23 cellular contexts compared by ENCODE assay signal in the genomic region with DNA sequence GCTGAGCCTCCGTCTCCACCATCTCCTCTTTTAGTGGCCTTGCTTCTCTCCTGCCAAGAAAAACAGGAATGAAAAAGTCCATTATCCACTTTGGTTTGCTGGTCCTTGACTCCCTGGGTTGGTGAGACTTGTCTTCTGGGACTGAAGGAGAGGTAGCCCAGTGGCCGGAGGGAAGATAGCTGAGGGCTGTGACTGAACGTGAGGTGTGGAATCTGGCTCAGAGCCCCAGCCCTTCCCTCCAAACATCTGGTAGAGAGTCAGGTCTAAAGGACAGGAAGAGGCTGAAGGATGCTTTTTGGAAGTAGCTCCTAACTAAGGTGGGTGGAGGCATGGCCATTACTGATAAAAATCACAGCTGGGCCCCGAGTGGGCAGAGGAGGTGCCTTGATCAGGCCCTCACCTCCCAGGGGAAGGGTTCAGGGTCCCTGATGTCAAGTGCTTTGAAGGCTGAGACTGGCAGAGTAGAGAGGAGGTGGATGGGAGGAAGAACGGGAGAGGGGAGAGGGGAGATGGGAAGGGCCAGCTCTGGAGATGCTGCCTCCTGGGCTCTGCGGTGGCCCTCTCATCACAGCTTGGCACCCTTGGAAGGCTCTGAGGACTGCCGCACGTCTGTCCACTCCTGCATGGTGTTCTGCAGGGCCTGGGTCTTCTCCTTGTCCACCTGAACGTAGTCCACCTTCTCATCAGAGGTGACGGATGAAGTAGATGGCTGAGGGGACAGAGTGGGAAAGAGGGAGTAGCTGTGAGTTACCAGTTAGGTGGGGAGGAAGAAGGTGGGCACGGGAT. TPM values are rescaled to one million over a fixed set of nuclear protein-coding genes. Genes with fewer than 3 reads are reported as not detected.
A peak's percentile ranks its signal among the peaks of the same experiment; 100 is the strongest.
DNase-seq lines count a peak whose midpoint lies in the region; ATAC-seq and TF ChIP-seq lines count a peak whose summit lies in the region.
"Had no signal": no experiment of that assay in that cellular context is flagged by ENCODE, and none has a peak within 500 bp of the region (broad histone marks: within the 10 kb centered on the region; RNA-seq: fewer than 3 reads in every experiment).

No MANE protein-coding gene starts in this region.

- H3K36me3 Mint-ChIP-seq in activated T-cell treated with anti-CD3 and anti-CD28 coated beads, Interleukin-2, amount 50 U/mL, for 24 hours (ENCODE audit: low read depth), result peaks cover 35% of the 10 kb centered on the region
- no peaks in the 10 kb centered on the region for H3K36me3 Mint-ChIP-seq in activated T-helper 17 cell treated with anti-CD3 and anti-CD28 coated beads, Interleukin-2, amount 50 U/mL, for 72 hours (ENCODE audit: low read depth)
- peaks cover 32% of the 10 kb centered on the region for H3K36me3 Mint-ChIP-seq in memory B cell
- H3K36me3 Mint-ChIP-seq in type B pancreatic cell, result peaks cover 31% of the 10 kb centered on the region
- H3K36me3 Mint-ChIP-seq in activated T-helper 1 cell treated with anti-CD3 and anti-CD28 coated beads, Interleukin-12 subunit alpha, Interleukin-12 subunit beta, Interleukin-2, Interleukin-4 antibody, amounts not matched to agents 30 ng/mL and 10 ng/mL and 1 ng/mL, durations not matched to agents 14 hours and 24 hours and 36 hours (ENCODE audit: low read depth), result peaks cover 51% of the 10 kb centered on the region

- TF ChIP-seq POLR2A in sigmoid colon (IDR thresholded peaks at IDR 0.05), result no peak

- H3K27me3 Mint-ChIP-seq in activated T-cell treated with anti-CD3 and anti-CD28 coated beads, Interleukin-2, amount 50 U/mL, for 24 hours, result no peaks in the 10 kb centered on the region
- no peaks in the 10 kb centered on the region for H3K27me3 Mint-ChIP-seq in activated T-helper 17 cell treated with anti-CD3 and anti-CD28 coated beads, Interleukin-2, amount 50 U/mL, for 72 hours
- no peaks in the 10 kb centered on the region for H3K27me3 Mint-ChIP-seq in memory B cell
- H3K27me3 Mint-ChIP-seq in type B pancreatic cell, result no peaks in the 10 kb centered on the region
- H3K27me3 Mint-ChIP-seq in activated T-helper 1 cell treated with anti-CD3 and anti-CD28 coated beads, Interleukin-12 subunit alpha, Interleukin-12 subunit beta, Interleukin-2, Interleukin-4 antibody, amounts not matched to agents 30 ng/mL and 10 ng/mL and 1 ng/mL, durations not matched to agents 14 hours and 24 hours and 36 hours (ENCODE audit: insufficient read depth), result no peaks in the 10 kb centered on the region
- H3K27me3 Mint-ChIP-seq: B cell had no signal

- intact Hi-C loops in activated T-helper 1 cell treated with anti-CD3 and anti-CD28 coated beads, Interleukin-12 subunit alpha, Interleukin-12 subunit beta, Interleukin-2, Interleukin-4 antibody, amounts not matched to agents 30 ng/mL and 10 ng/mL and 1 ng/mL, durations not matched to agents 14 hours and 24 hours and 36 hours (cut with micrococcal nuclease), result no loop called here
- intact Hi-C loops in sigmoid colon (cut with DNase I), result no loop called here

- TF ChIP-seq CTCF in type B pancreatic cell (conservative IDR thresholded peaks at IDR 0.05), result no peak
- no peak for TF ChIP-seq CTCF in sigmoid colon (IDR thresholded peaks at IDR 0.05)

- peaks cover 16% of the 10 kb centered on the region for H3K4me1 Mint-ChIP-seq in activated T-cell treated with anti-CD3 and anti-CD28 coated beads, Interleukin-2, amount 50 U/mL, for 24 hours (ENCODE audit: low read depth)
- H3K4me1 Mint-ChIP-seq in activated T-helper 17 cell treated with anti-CD3 and anti-CD28 coated beads, Interleukin-2, amount 50 U/mL, for 72 hours, result no peaks in the 10 kb centered on the region
- H3K4me1 Mint-ChIP-seq in memory B cell (peaks cover 13% of the 10 kb centered on the region), type B pancreatic cell (ENCODE audit: unreplicated experiment) (no peaks in the 10 kb centered on the region)
- peaks cover 27% of the 10 kb centered on the region for H3K4me1 Mint-ChIP-seq in activated T-helper 1 cell treated with anti-CD3 and anti-CD28 coated beads, Interleukin-12 subunit alpha, Interleukin-12 subunit beta, Interleukin-2, Interleukin-4 antibody, amounts not matched to agents 30 ng/mL and 10 ng/mL and 1 ng/mL, durations not matched to agents 14 hours and 24 hours and 36 hours (ENCODE audit: low read depth)

- WGBS in sigmoid colon, 2 donors, result 93% methylated on average over 11 of the region's 11 CpGs

- H3K4me1 ChIP-seq in sigmoid colon, result no peaks in the 10 kb centered on the region
- H3K4me1 ChIP-seq: gastrocnemius medialis, thyroid gland had no signal

- H3K9me3 ChIP-seq in sigmoid colon, result no peaks in the 10 kb centered on the region
- H3K9me3 ChIP-seq: gastrocnemius medialis, thyroid gland had no signal

- H3K9me3 Mint-ChIP-seq in activated T-cell treated with anti-CD3 and anti-CD28 coated beads, Interleukin-2, amount 50 U/mL, for 24 hours, result no peaks in the 10 kb centered on the region
- H3K9me3 Mint-ChIP-seq in activated T-helper 17 cell treated with anti-CD3 and anti-CD28 coated beads, Interleukin-2, amount 50 U/mL, for 72 hours, result no peaks in the 10 kb centered on the region
- H3K9me3 Mint-ChIP-seq in memory B cell, result no peaks in the 10 kb centered on the region
- H3K9me3 Mint-ChIP-seq in type B pancreatic cell, result no peaks in the 10 kb centered on the region
- H3K9me3 Mint-ChIP-seq in activated T-helper 1 cell treated with anti-CD3 and anti-CD28 coated beads, Interleukin-12 subunit alpha, Interleukin-12 subunit beta, Interleukin-2, Interleukin-4 antibody, amounts not matched to agents 30 ng/mL and 10 ng/mL and 1 ng/mL, durations not matched to agents 14 hours and 24 hours and 36 hours, result no peaks in the 10 kb centered on the region

- DNase-seq in activated T-cell treated with anti-CD3 and anti-CD28 coated beads, Interleukin-2, amount 50 U/mL, for 24 hours, result no peak
- DNase-seq in activated T-cell treated with anti-CD3 and anti-CD28 coated beads for 4 hours (no peak), memory B cell (ENCODE audit: low spot score in 2 of 2) (no peak), type B pancreatic cell (ENCODE audit: extremely low spot score, unreplicated experiment) (peak; percentile 53), sigmoid colon (no peak)
- DNase-seq in activated T-helper 1 cell treated with anti-CD3 and anti-CD28 coated beads, Interleukin-12 subunit alpha, Interleukin-12 subunit beta, Interleukin-2, Interleukin-4 antibody, amounts not matched to agents 30 ng/mL and 10 ng/mL and 1 ng/mL, durations not matched to agents 14 hours and 24 hours and 36 hours (ENCODE audit: low spot score), result no peak
- DNase-seq: activated gamma-delta T cell; DMS53; gastrocnemius medialis; IMR-90; left colon; NCI-H1105; NCI-H1930; NCI-H524 treated with DMSO at 0.1 percent for 48 hours; PC-9; Right ventricle myocardium superior; stimulated activated naive CD8-positive, alpha-beta T cell treated with anti-CD3 and anti-CD28 coated beads, Interleukin-15, Interleukin-2, amounts not matched to agents 100 U/mL and 50 U/mL, for 24 hours; T1000; thyroid gland had no signal

- H3K4me3 Mint-ChIP-seq in activated T-cell treated with anti-CD3 and anti-CD28 coated beads, Interleukin-2, amount 50 U/mL, for 24 hours, result no peak overlapping the region
- no peak overlapping the region for H3K4me3 Mint-ChIP-seq in activated T-helper 17 cell treated with anti-CD3 and anti-CD28 coated beads, Interleukin-2, amount 50 U/mL, for 72 hours
- H3K4me3 Mint-ChIP-seq in memory B cell (no peak overlapping the region), type B pancreatic cell (no peak overlapping the region)
- no peak overlapping the region for H3K4me3 Mint-ChIP-seq in activated T-helper 1 cell treated with anti-CD3 and anti-CD28 coated beads, Interleukin-12 subunit alpha, Interleukin-12 subunit beta, Interleukin-2, Interleukin-4 antibody, amounts not matched to agents 30 ng/mL and 10 ng/mL and 1 ng/mL, durations not matched to agents 14 hours and 24 hours and 36 hours
- H3K4me3 Mint-ChIP-seq: B cell had no signal

- H3K27ac ChIP-seq in sigmoid colon, result no peak overlapping the region
- H3K27ac ChIP-seq: gastrocnemius medialis, hepatocyte, PC-9, thyroid gland had no signal

- TF ChIP-seq EP300 in sigmoid colon (IDR thresholded peaks at IDR 0.05), result no peak

- no peak overlapping the region for H3K4me3 ChIP-seq in sigmoid colon
- H3K4me3 ChIP-seq: gastrocnemius medialis, hepatocyte, PC-9, thyroid gland had no signal

- no peak for ATAC-seq in activated T-helper 17 cell treated with anti-CD3 and anti-CD28 coated beads, Interleukin-2, amount 50 U/mL, for 72 hours (replicated peaks)
- ATAC-seq in memory B cell (ENCODE audit: low read depth), result no peak
- ATAC-seq: gastrocnemius medialis; left colon; sciatic nerve; stimulated activated naive CD8-positive, alpha-beta T cell treated with anti-CD3 and anti-CD28 coated beads, Interleukin-15, Interleukin-2, amounts not matched to agents 100 U/mL and 50 U/mL, for 24 hours had no signal

- no peaks in the 10 kb centered on the region for H3K27me3 ChIP-seq in sigmoid colon
- H3K27me3 ChIP-seq: gastrocnemius medialis, hepatocyte, thyroid gland had no signal

- H3K27ac Mint-ChIP-seq in activated T-cell treated with anti-CD3 and anti-CD28 coated beads, Interleukin-2, amount 50 U/mL, for 24 hours, result peak overlapping the region; percentile 22
- peak overlapping the region; percentile 20 for H3K27ac Mint-ChIP-seq in activated T-helper 17 cell treated with anti-CD3 and anti-CD28 coated beads, Interleukin-2, amount 50 U/mL, for 72 hours
- H3K27ac Mint-ChIP-seq in memory B cell, result peak overlapping the region; percentile 16
- no peak overlapping the region for H3K27ac Mint-ChIP-seq in type B pancreatic cell
- H3K27ac Mint-ChIP-seq in activated T-helper 1 cell treated with anti-CD3 and anti-CD28 coated beads, Interleukin-12 subunit alpha, Interleukin-12 subunit beta, Interleukin-2, Interleukin-4 antibody, amounts not matched to agents 30 ng/mL and 10 ng/mL and 1 ng/mL, durations not matched to agents 14 hours and 24 hours and 36 hours, result no peak overlapping the region
- H3K27ac Mint-ChIP-seq: B cell had no signal

- peaks cover 0 to 71% (median 15%) of the 10 kb centered on the region in 4 donors for H3K36me3 ChIP-seq in sigmoid colon

RNA-seq across cellular contexts. Expression of a gene that starts 30.2 kb away (rescaled TPM):
- total RNA-seq in activated T-helper 17 cell treated with anti-CD3 and anti-CD28 coated beads, Interleukin-2, amount 50 U/mL, for 72 hours, result 1 to 10 TPM; 9.6 to 10.0 TPM
- total RNA-seq in type B pancreatic cell (ENCODE audit: low replicate concordance), result 8.9 and 9.7 TPM in 2 replicates
- total RNA-seq in activated T-helper 1 cell treated with anti-CD3 and anti-CD28 coated beads, Interleukin-12 subunit alpha, Interleukin-12 subunit beta, Interleukin-2, Interleukin-4 antibody, amounts not matched to agents 30 ng/mL and 10 ng/mL and 1 ng/mL, durations not matched to agents 14 hours and 24 hours and 36 hours, result 11.8 and 14.0 TPM in 2 replicates
- 10 to 100 TPM in 2 of 4 donors, 1 to 10 TPM in 2; 6.7 to 23.3 (median 10.6) TPM for total RNA-seq in sigmoid colon
- 1 to 10 TPM; 1.2 to 6.5 (median 2.1) TPM for polyA plus RNA-seq in sigmoid colon

RNA-seq across cellular contexts. Expression of a gene that starts 30.5 kb away (rescaled TPM):
- total RNA-seq in activated T-helper 17 cell treated with anti-CD3 and anti-CD28 coated beads, Interleukin-2, amount 50 U/mL, for 72 hours, result 1 to 10 TPM; 6.1 to 7.5 TPM
- total RNA-seq in type B pancreatic cell (ENCODE audit: low replicate concordance) (9.7 and 10.7 TPM in 2 replicates), sigmoid colon (10 to 100 TPM in 2 of 4 donors, 1 to 10 TPM in 2; 5.4 to 18.8 (median 9.2) TPM)
- 10.7 and 12.0 TPM in 2 replicates for total RNA-seq in activated T-helper 1 cell treated with anti-CD3 and anti-CD28 coated beads, Interleukin-12 subunit alpha, Interleukin-12 subunit beta, Interleukin-2, Interleukin-4 antibody, amounts not matched to agents 30 ng/mL and 10 ng/mL and 1 ng/mL, durations not matched to agents 14 hours and 24 hours and 36 hours
- 1 to 10 TPM; 4.2 to 7.4 (median 4.5) TPM for polyA plus RNA-seq in sigmoid colon

Comparison
In these comparisons a context has a peak if more than half of its experiments do, and no peak if none do; other contexts are left out.
1. H3K27ac Mint-ChIP-seq: peak in activated T-cell treated with anti-CD3 and anti-CD28 coated beads, Interleukin-2, amount 50 U/mL, for 24 hours (single experiment), activated T-helper 17 cell treated with anti-CD3 and anti-CD28 coated beads, Interleukin-2, amount 50 U/mL, for 72 hours (single experiment) and memory B cell (single experiment); none in type B pancreatic cell (single experiment) and activated T-helper 1 cell treated with anti-CD3 and anti-CD28 coated beads, Interleukin-12 subunit alpha, Interleukin-12 subunit beta, Interleukin-2, Interleukin-4 antibody, amounts not matched to agents 30 ng/mL and 10 ng/mL and 1 ng/mL, durations not matched to agents 14 hours and 24 hours and 36 hours (single experiment).